In genomic region chr3:183734750-183735284, GRCh38 we compare ENCODE assay signal across 2 cellular contexts.
TF ChIP-seq lines count a peak whose summit lies in the region.

No MANE protein-coding gene starts in this region.

TF ChIP-seq in IMR-90, 13 proteins besides CTCF, POLR2A, EP300 and RAD21:
- TF ChIP-seq CEBPB (IDR thresholded peaks at IDR 0.05; ENCODE audit: low read depth, low read length) (no peak), FOS (IDR thresholded peaks at IDR 0.05; ENCODE audit: low read depth, low read length) (no peak), RCOR1 (IDR thresholded peaks at IDR 0.05; ENCODE audit: insufficient replicate concordance, low read length) (no peak), BHLHE40 (IDR thresholded peaks at IDR 0.05; ENCODE audit: low read depth, low read length) (no peak), CHD1 (IDR thresholded peaks at IDR 0.05; ENCODE audit: low read depth, low read length) (no peak), NFE2L2 (IDR thresholded peaks at IDR 0.05; ENCODE audit: low read depth, low read length) (no peak), MAZ (IDR thresholded peaks at IDR 0.05; ENCODE audit: borderline replicate concordance, low read depth, low read length) (no peak), USF2 (IDR thresholded peaks at IDR 0.05; ENCODE audit: low read depth, low read length) (no peak), MXI1 (IDR thresholded peaks at IDR 0.05; ENCODE audit: borderline replicate concordance, low read depth, low read length) (no peak), SMC3 (IDR thresholded peaks at IDR 0.05; ENCODE audit: low read depth, low read length) (no peak), MAFK (IDR thresholded peaks at IDR 0.05; ENCODE audit: low read depth, low read length) (no peak), RFX5 (IDR thresholded peaks at IDR 0.05; ENCODE audit: low read depth, low read length) (no peak)
- TF ChIP-seq, protein P1, sequence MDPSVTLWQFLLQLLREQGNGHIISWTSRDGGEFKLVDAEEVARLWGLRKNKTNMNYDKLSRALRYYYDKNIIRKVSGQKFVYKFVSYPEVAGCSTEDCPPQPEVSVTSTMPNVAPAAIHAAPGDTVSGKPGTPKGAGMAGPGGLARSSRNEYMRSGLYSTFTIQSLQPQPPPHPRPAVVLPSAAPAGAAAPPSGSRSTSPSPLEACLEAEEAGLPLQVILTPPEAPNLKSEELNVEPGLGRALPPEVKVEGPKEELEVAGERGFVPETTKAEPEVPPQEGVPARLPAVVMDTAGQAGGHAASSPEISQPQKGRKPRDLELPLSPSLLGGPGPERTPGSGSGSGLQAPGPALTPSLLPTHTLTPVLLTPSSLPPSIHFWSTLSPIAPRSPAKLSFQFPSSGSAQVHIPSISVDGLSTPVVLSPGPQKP (IDR thresholded peaks at IDR 0.05; ENCODE audit: borderline replicate concordance, low read depth, low read length), result no peak

TF ChIP-seq in endothelial cell of umbilical vein, 7 proteins besides CTCF, POLR2A, EP300 and RAD21:
- no peak for TF ChIP-seq EZH2 (IDR thresholded peaks at IDR 0.05; ENCODE audit: borderline replicate concordance, low read depth, low read length, severe bottlenecking)
- TF ChIP-seq JUN (IDR thresholded peaks at IDR 0.05; ENCODE audit: borderline replicate concordance, insufficient read depth, insufficient read length, low read depth), result peak; percentile 23
